ENCODE assay signal across 8 cellular contexts in genomic region chr12:69239286-69239921, GRCh38. TPM values are rescaled to one million over a fixed set of nuclear protein-coding genes. Genes with fewer than 3 reads are reported as not detected.
DNase-seq lines count a peak whose midpoint lies in the region; ATAC-seq and TF ChIP-seq lines count a peak whose summit lies in the region.

TSS of gene CPSF6 (plus strand) at chr12:69239569. CDS start at chr12:69239647, 78 bp downstream.

- peak within 1 kb of the TSS; percentile 98 for H3K27ac Mint-ChIP-seq in T-cell

- H3K4me3 ChIP-seq in transverse colon, result peak within 1 kb of the TSS; percentile 52 to 100 (median 90)

- POLR2A ChIA-PET in T-cell (lab: Charles Lee), result no interaction called here

- H3K27ac ChIP-seq in adipose tissue (ENCODE audit: low read depth, low read length) (peak within 1 kb of the TSS; percentile 92), transverse colon (peak within 1 kb of the TSS; percentile 97 to 99 (median 98))

- ATAC-seq in HG02870 (IDR thresholded peaks at IDR 0.05; ENCODE audit: unreplicated experiment), result peak; percentile 84
- peak; percentile 90 to 94 (median 92) for ATAC-seq in T-cell (replicated peaks in 1 of 4)

- H3K27me3 Mint-ChIP-seq in T-cell, result no peaks in the 10 kb centered on the region

- no peaks in the 10 kb centered on the region for H3K36me3 Mint-ChIP-seq in T-cell

- no peaks in the 10 kb centered on the region for H3K27me3 ChIP-seq in transverse colon

- H3K36me3 ChIP-seq in transverse colon, result no peaks in the 10 kb centered on the region

- in situ Hi-C loops in GM13977 (cut with MboI; ENCODE audit: low pct_unique_long_range_greater_than_20kb, low sequenced_read_pairs, unreplicated experiment) (no loop called here), transverse colon (cut with MboI; ENCODE audit: low pct_ligation_motif_present in 1 of 4, low pct_unique_long_range_greater_than_20kb in 1 of 4, low sequenced_read_pairs in 3 of 4) (no loop called here)

- 0 to 1% (median 0%) methylated on average over 45 to 78 of the region's 78 CpGs for WGBS in adipose tissue, 3 donors
- WGBS in transverse colon (ENCODE audit: low coverage in 1 of 2), 2 donors, result 0 to 1% methylated on average over 5 to 46 of the region's 78 CpGs

- no peaks in the 10 kb centered on the region for H3K9me3 ChIP-seq in transverse colon

- DNase-seq in GM13977 (ENCODE audit: low spot score), result peak; percentile 95
- peak; percentile 97 for DNase-seq in NCI-H146 (lab: John Stamatoyannopoulos, UW)
- DNase-seq in T-cell, result peak; percentile 91 to 98 (median 96)
- peak; percentile 99 for DNase-seq in cardiac septum (ENCODE audit: low spot score)
- DNase-seq in pons (ENCODE audit: low spot score), result peak; percentile 91
- peak; percentile 98 for DNase-seq in transverse colon

- no peak for TF ChIP-seq EP300 in transverse colon (IDR thresholded peaks at IDR 0.05; ENCODE audit: low read depth)

- H3K4me3 Mint-ChIP-seq in T-cell, result peak within 1 kb of the TSS; percentile 97

- no peaks in the 10 kb centered on the region for H3K9me3 Mint-ChIP-seq in T-cell

- TF ChIP-seq CTCF in GM13977 (IDR thresholded peaks at IDR 0.05; ENCODE audit: extremely low read depth, insufficient read depth, missing control alignments) (no peak), transverse colon (IDR thresholded peaks at IDR 0.05) (peak in 1 of 5 experiments; percentile 28)

- CTCF ChIA-PET in T-cell (lab: Charles Lee), result no interaction called here

- H3K4me1 ChIP-seq in transverse colon, result peaks cover 19 to 50% (median 37%) of the 10 kb centered on the region in 4 donors

- TF ChIP-seq POLR2A in transverse colon (IDR thresholded peaks at IDR 0.05), result peak; percentile 95

- intact Hi-C loops in cardiac septum (cut with DNase I) (loop anchor here (5.0 kb wide), 1 partner anchor 233 kb away; the partner anchor contains the start of gene FRS2), transverse colon (cut with DNase I; ENCODE audit: low total_unique reads) (no loop called here)

- peaks cover 52 to 55% (median 53%) of the 10 kb centered on the region in 3 donors for H3K4me1 Mint-ChIP-seq in T-cell

RNA-seq across cellular contexts. Expression of gene CPSF6, which starts in this region (rescaled TPM):
- total RNA-seq in T-cell, result 100 to 1,000 TPM in 1 of 5 donors, 10 to 100 TPM in 4; 84.3 to 111 (median 86.7) TPM
- polyA plus RNA-seq in adipose tissue, result 10 to 100 TPM; 11.2 to 24.3 (median 22.9) TPM
- total RNA-seq in cardiac septum, result 35.4 TPM
- total RNA-seq in transverse colon, result 10 to 100 TPM; 26.1 to 46.0 (median 33.8) TPM

Comparison
In these comparisons a context has a peak if more than half of its experiments do, and no peak if none do; other contexts are left out.
1. Peak in every context shown above with its lines: DNase-seq, ATAC-seq, H3K4me3 ChIP-seq and H3K27ac ChIP-seq.